In the genomic region with DNA sequence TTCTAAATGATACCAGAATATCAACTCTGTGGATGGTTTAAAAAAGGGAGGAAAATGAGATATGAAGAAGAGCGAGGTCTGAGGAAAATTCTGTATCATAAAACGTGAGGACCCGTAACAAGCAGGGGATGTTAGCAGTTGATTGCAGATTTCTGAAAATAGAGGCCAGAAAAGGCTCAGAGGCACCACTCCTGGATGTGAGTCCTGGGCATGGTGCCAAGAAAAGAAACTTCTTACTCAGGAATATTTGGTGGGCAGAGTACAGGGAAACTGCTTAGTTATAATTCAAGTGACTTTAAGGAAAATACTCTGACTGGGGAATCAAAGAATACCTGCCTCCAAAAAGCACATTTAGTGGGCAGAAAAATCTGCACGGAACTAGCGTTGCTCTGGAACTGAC, we compare ENCODE assay signal across 16 cellular contexts.
A peak's percentile ranks its signal among the peaks of the same experiment; 100 is the strongest.
DNase-seq lines count a peak whose midpoint lies in the region; ATAC-seq and TF ChIP-seq lines count a peak whose summit lies in the region.
"Had no signal": no experiment of that assay in that cellular context is flagged by ENCODE, and none has a peak within 500 bp of the region (broad histone marks: within the 10 kb centered on the region; RNA-seq: fewer than 3 reads in every experiment).

No MANE protein-coding gene starts in this region.

- peaks cover 0 to 6% of the 10 kb centered on the region in 2 experiments; a peak in 2 of 4 replicates for H3K4me1 ChIP-seq in SK-N-SH (ENCODE audit: control insufficient read depth in 1 of 2, insufficient read depth in 2 of 2, low read depth in 1 of 2, low read length in 1 of 2)
- no peaks in the 10 kb centered on the region for H3K4me1 ChIP-seq in testis
- no peaks in the 10 kb centered on the region for H3K4me1 ChIP-seq in endodermal cell (ENCODE audit: control insufficient read depth, insufficient read depth, low read length)
- H3K4me1 ChIP-seq: colonic mucosa had no signal

- H3K4me1 Mint-ChIP-seq in endodermal cell: peaks cover 1% of the 10 kb centered on the region

- TF ChIP-seq CTCF in SK-N-SH (IDR thresholded peaks at IDR 0.05) (no peak), fibroblast of villous mesenchyme (IDR thresholded peaks at IDR 0.05; ENCODE audit: insufficient read depth, low read depth, low read length) (no peak), testis (IDR thresholded peaks at IDR 0.05) (no peak), endodermal cell (conservative IDR thresholded peaks at IDR 0.05) (no peak)

- no peak overlapping the region for H2AFZ ChIP-seq in SK-N-SH (ENCODE audit: low read depth)

- no peak for TF ChIP-seq EP300 in SK-N-SH (IDR thresholded peaks at IDR 0.05; ENCODE audit: borderline replicate concordance in 1 of 2, low read depth in 1 of 2, low read length in 1 of 2)

- H3K36me3 ChIP-seq in SK-N-SH (replicated peaks in 1 of 2; ENCODE audit: control insufficient read depth in 1 of 2, insufficient read depth in 2 of 2, low read length in 1 of 2) (no peaks in the 10 kb centered on the region), testis (ENCODE audit: low read depth, missing control alignments) (no peaks in the 10 kb centered on the region), endodermal cell (ENCODE audit: control insufficient read depth, insufficient read depth, low read length) (no peaks in the 10 kb centered on the region)
- H3K36me3 ChIP-seq: colonic mucosa, tibial nerve had no signal

- ATAC-seq in SK-N-SH treated with all-trans-retinoic acid at 6 μM for 48 hours: no peak
- ATAC-seq in GM19035 (IDR thresholded peaks at IDR 0.05; ENCODE audit: unreplicated experiment): no peak
- no peak for ATAC-seq in GM18873 (IDR thresholded peaks at IDR 0.05; ENCODE audit: low FRiP score, unreplicated experiment)
- ATAC-seq: activated CD4-positive, CD25-positive, alpha-beta regulatory T cell treated with anti-CD3 and anti-CD28 coated beads, Interleukin-2, amount 50 U/mL, for 24 hours had no signal

- 68% methylated on average over 5 of the region's 5 CpGs for WGBS in SK-N-SH (ENCODE audit: low lambda C conversion rate)
- 49 to 52% methylated on average over 5 of the region's 5 CpGs for WGBS in testis, 2 donors
- 73 to 77% methylated on average over 5 of the region's 5 CpGs for WGBS in endodermal cell (ENCODE audit: insufficient coverage in 1 of 2, insufficient read length in 1 of 2), 2 experiments

- H3K27ac ChIP-seq in SK-N-SH (ENCODE audit: low read depth in 2 of 2, low read length in 1 of 2) (no peak overlapping the region), testis (no peak overlapping the region), endodermal cell (ENCODE audit: low read depth, low read length) (no peak overlapping the region)
- H3K27ac ChIP-seq: colonic mucosa had no signal

- no peak for TF ChIP-seq POLR2A in testis (IDR thresholded peaks at IDR 0.05)

- no peak overlapping the region for H3K27ac Mint-ChIP-seq in endodermal cell
- H3K27ac Mint-ChIP-seq: activated naive CD8-positive, alpha-beta T cell had no signal

- H3K9ac ChIP-seq in SK-N-SH (no peak overlapping the region), endodermal cell (ENCODE audit: extremely low read depth, low read length, poor library complexity, severe bottlenecking) (no peak overlapping the region)

- H3K9me2 ChIP-seq in SK-N-SH: no peaks in the 10 kb centered on the region

- no peak overlapping the region for H3K4me3 ChIP-seq in SK-N-SH (ENCODE audit: low read depth in 2 of 2, low read length in 1 of 2)
- no peak overlapping the region for H3K4me3 ChIP-seq in fibroblast of villous mesenchyme (ENCODE audit: low read depth, low read length)
- no peak overlapping the region for H3K4me3 ChIP-seq in testis
- no peak overlapping the region for H3K4me3 ChIP-seq in endodermal cell (ENCODE audit: low read length)
- H3K4me3 ChIP-seq: colonic mucosa, tibial nerve had no signal

- no peak overlapping the region for H3K4me3 Mint-ChIP-seq in endodermal cell
- H3K4me3 Mint-ChIP-seq: activated naive CD8-positive, alpha-beta T cell had no signal

- H3K9me3 Mint-ChIP-seq in endodermal cell: no peaks in the 10 kb centered on the region

- H3K27me3 ChIP-seq in SK-N-SH (ENCODE audit: insufficient read depth) (no peaks in the 10 kb centered on the region), testis (no peaks in the 10 kb centered on the region), endodermal cell (ENCODE audit: control insufficient read depth, insufficient read depth, low read length, poor library complexity, severe bottlenecking) (no peaks in the 10 kb centered on the region)
- H3K27me3 ChIP-seq: colonic mucosa, tibial nerve had no signal

- H3K79me2 ChIP-seq in SK-N-SH (ENCODE audit: insufficient read depth): no peaks in the 10 kb centered on the region

- DNase-seq in SK-N-SH: peak; percentile 36
- peak; percentile 13 for DNase-seq in RPMI7951 (ENCODE audit: low read depth)
- peak; percentile 8 for DNase-seq in fibroblast of villous mesenchyme (ENCODE audit: low read depth)
- DNase-seq in testis: peak; percentile 18
- DNase-seq in endodermal cell: no peak
- DNase-seq: colonic mucosa, KBM-7, NCI-H1694, posterior cingulate gyrus, SW 1271 had no signal

- H3K27me3 Mint-ChIP-seq in endodermal cell (ENCODE audit: insufficient read depth): peaks cover 2% of the 10 kb centered on the region

- CTCF ChIA-PET in SK-N-SH (lab: Yijun Ruan, JAX): interaction anchor here (0.6 to 2.6 kb wide), 4 partner anchors 12 to 778 kb away, joined by 3 to 11 read pairs (median 5); no protein-coding TSS in a partner anchor

- intact Hi-C loops in testis (cut with DNase I; ENCODE audit: low total_unique reads): no loop called here

- POLR2A ChIA-PET in SK-N-SH (lab: Yijun Ruan, JAX): no interaction called here

- H3K36me3 Mint-ChIP-seq in endodermal cell (ENCODE audit: low read depth): no peaks in the 10 kb centered on the region
- H3K36me3 Mint-ChIP-seq: activated naive CD8-positive, alpha-beta T cell had no signal

- H3K4me2 ChIP-seq in SK-N-SH: no peak overlapping the region

- TF ChIP-seq RAD21 in SK-N-SH (IDR thresholded peaks at IDR 0.05; ENCODE audit: low read length): no peak

- H3K9me3 ChIP-seq in SK-N-SH: no peaks in the 10 kb centered on the region
- no peaks in the 10 kb centered on the region for H3K9me3 ChIP-seq in testis
- no peaks in the 10 kb centered on the region for H3K9me3 ChIP-seq in endodermal cell (ENCODE audit: control insufficient read depth, low read length)
- H3K9me3 ChIP-seq: colonic mucosa, tibial nerve had no signal

- H4K20me1 ChIP-seq in SK-N-SH (ENCODE audit: insufficient read depth): no peaks in the 10 kb centered on the region

- H3F3A ChIP-seq in SK-N-SH (replicated peaks; ENCODE audit: insufficient read depth): no peaks in the 10 kb centered on the region

TF ChIP-seq in SK-N-SH, 30 proteins besides CTCF, POLR2A, EP300 and RAD21 (continues in another document):
- TF ChIP-seq NFIC (IDR thresholded peaks at IDR 0.05; ENCODE audit: borderline replicate concordance): 0 out of 2 replicates have a peak, but pooled peaks have one; percentile 9
- TF ChIP-seq, protein P1, sequence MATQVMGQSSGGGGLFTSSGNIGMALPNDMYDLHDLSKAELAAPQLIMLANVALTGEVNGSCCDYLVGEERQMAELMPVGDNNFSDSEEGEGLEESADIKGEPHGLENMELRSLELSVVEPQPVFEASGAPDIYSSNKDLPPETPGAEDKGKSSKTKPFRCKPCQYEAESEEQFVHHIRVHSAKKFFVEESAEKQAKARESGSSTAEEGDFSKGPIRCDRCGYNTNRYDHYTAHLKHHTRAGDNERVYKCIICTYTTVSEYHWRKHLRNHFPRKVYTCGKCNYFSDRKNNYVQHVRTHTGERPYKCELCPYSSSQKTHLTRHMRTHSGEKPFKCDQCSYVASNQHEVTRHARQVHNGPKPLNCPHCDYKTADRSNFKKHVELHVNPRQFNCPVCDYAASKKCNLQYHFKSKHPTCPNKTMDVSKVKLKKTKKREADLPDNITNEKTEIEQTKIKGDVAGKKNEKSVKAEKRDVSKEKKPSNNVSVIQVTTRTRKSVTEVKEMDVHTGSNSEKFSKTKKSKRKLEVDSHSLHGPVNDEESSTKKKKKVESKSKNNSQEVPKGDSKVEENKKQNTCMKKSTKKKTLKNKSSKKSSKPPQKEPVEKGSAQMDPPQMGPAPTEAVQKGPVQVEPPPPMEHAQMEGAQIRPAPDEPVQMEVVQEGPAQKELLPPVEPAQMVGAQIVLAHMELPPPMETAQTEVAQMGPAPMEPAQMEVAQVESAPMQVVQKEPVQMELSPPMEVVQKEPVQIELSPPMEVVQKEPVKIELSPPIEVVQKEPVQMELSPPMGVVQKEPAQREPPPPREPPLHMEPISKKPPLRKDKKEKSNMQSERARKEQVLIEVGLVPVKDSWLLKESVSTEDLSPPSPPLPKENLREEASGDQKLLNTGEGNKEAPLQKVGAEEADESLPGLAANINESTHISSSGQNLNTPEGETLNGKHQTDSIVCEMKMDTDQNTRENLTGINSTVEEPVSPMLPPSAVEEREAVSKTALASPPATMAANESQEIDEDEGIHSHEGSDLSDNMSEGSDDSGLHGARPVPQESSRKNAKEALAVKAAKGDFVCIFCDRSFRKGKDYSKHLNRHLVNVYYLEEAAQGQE (IDR thresholded peaks at IDR 0.05; ENCODE audit: low read depth, low read length): no peak

TF ChIP-seq in SK-N-SH treated with all-trans-retinoic acid at 6 μM for 48 hours, 23 proteins besides CTCF, POLR2A, EP300 and RAD21 (continues in another document):
- no peak for TF ChIP-seq ZFP3 (CRISPR knock-in tag; IDR thresholded peaks at IDR 0.05)
- no peak for TF ChIP-seq ISL1 (CRISPR knock-in tag; IDR thresholded peaks at IDR 0.05)
- no peak for TF ChIP-seq ZFP30 (CRISPR knock-in tag; IDR thresholded peaks at IDR 0.05)
- TF ChIP-seq TOX (CRISPR knock-in tag; IDR thresholded peaks at IDR 0.05; ENCODE audit: borderline replicate concordance): no peak
